8 cellular contexts compared by ENCODE assay signal in genomic region chr14:103711516-103712431, GRCh38. TPM values are rescaled to one million over a fixed set of nuclear protein-coding genes. Genes with fewer than 3 reads are reported as not detected.
DNase-seq lines count a peak whose midpoint lies in the region; ATAC-seq and TF ChIP-seq lines count a peak whose summit lies in the region.
"Had no signal": no experiment of that assay in that cellular context is flagged by ENCODE, and none has a peak within 500 bp of the region (broad histone marks: within the 10 kb centered on the region; RNA-seq: fewer than 3 reads in every experiment).

No MANE protein-coding gene starts in this region.

- H3K9me1 ChIP-seq in IMR-90 (ENCODE audit: insufficient read depth, low read length) = peaks cover 4% of the 10 kb centered on the region; the same call in 1 of the 2 replicates

- TF ChIP-seq POLR2A in IMR-90 (IDR thresholded peaks at IDR 0.05; ENCODE audit: low read depth, low read length) (no peak), lower leg skin (IDR thresholded peaks at IDR 0.05) (no peak)

- H2BK120ac ChIP-seq in IMR-90 (ENCODE audit: low read depth, low read length) = no peak overlapping the region

- no peak overlapping the region for H2AK5ac ChIP-seq in IMR-90 (ENCODE audit: low read depth, low read length)

- no peak overlapping the region for H4K8ac ChIP-seq in IMR-90 (ENCODE audit: low read depth in 2 of 2, low read length in 2 of 2)

- H3K4me2 ChIP-seq in IMR-90 (ENCODE audit: low read depth, low read length) = no peak overlapping the region

- no peak overlapping the region for H2BK15ac ChIP-seq in IMR-90 (ENCODE audit: low read depth, low read length)

- CTCF ChIA-PET in IMR-90 (lab: Yijun Ruan, JAX) = no interaction called here

- H3K9me3 ChIP-seq in IMR-90 (ENCODE audit: control insufficient read depth, insufficient read depth, low read length) (no peaks in the 10 kb centered on the region), left ventricle myocardium inferior (replicated peaks) (no peaks in the 10 kb centered on the region), stomach smooth muscle (ENCODE audit: control insufficient read depth in 2 of 2, low read length in 2 of 2) (no peaks in the 10 kb centered on the region)

- in situ Hi-C loops in IMR-90 (cut with MboI; ENCODE audit: low sequenced_read_pairs) = no loop called here

- no peak overlapping the region for H3K14ac ChIP-seq in IMR-90 (replicated peaks; ENCODE audit: low read depth, low read length)

- H4K91ac ChIP-seq in IMR-90 (ENCODE audit: insufficient read depth, low read depth, low read length) = no peak overlapping the region

- H3K79me1 ChIP-seq in IMR-90 (ENCODE audit: low read depth in 1 of 2, low read length in 2 of 2) = peaks cover 17 to 63% of the 10 kb centered on the region in 2 experiments

- no peak overlapping the region for H3K18ac ChIP-seq in IMR-90 (ENCODE audit: low read depth, low read length)

- no peak overlapping the region for H4K5ac ChIP-seq in IMR-90 (ENCODE audit: low read depth, low read length)

- BruUV-seq in IMR-90 (replicated peaks; lab: Mats Ljungman, UMichigan) = no TSS peak

- H3K4me1 ChIP-seq in IMR-90 (ENCODE audit: control insufficient read depth, insufficient read depth, low read length) = peaks cover 3% of the 10 kb centered on the region; the same call in 1 of the 2 replicates
- H3K4me1 ChIP-seq in left ventricle myocardium inferior = peaks cover 81% of the 10 kb centered on the region
- peaks cover 37% of the 10 kb centered on the region for H3K4me1 ChIP-seq in stomach smooth muscle (ENCODE audit: control insufficient read depth, insufficient read depth, low read length)

- POLR2A ChIA-PET in IMR-90 (lab: Charles Lee; ENCODE audit: unreplicated experiment) = interaction anchor here (0.6 kb wide), 1 partner anchor 130 kb away, joined by 3 read pairs; no protein-coding TSS in a partner anchor

- peaks cover 12% of the 10 kb centered on the region for H4K20me1 ChIP-seq in IMR-90 (ENCODE audit: insufficient read depth, low read length)

- no peak overlapping the region for H3K9ac ChIP-seq in IMR-90 (ENCODE audit: low read depth, low read length)
- H3K9ac ChIP-seq in stomach smooth muscle (ENCODE audit: low read length in 2 of 2) = no peak overlapping the region

- no peaks in the 10 kb centered on the region for H3K27me3 ChIP-seq in IMR-90 (ENCODE audit: control insufficient read depth, insufficient read depth, low read length)
- H3K27me3 ChIP-seq in left ventricle myocardium inferior (ENCODE audit: low read depth) = no peaks in the 10 kb centered on the region
- H3K27me3 ChIP-seq in stomach smooth muscle (ENCODE audit: control insufficient read depth in 1 of 2, insufficient read depth in 2 of 2, low read length in 2 of 2) = no peaks in the 10 kb centered on the region

- no peak for TF ChIP-seq RAD21 in IMR-90 (IDR thresholded peaks at IDR 0.05; ENCODE audit: low read length)

- no peak for ATAC-seq in IMR-90 (ENCODE audit: low read depth)
- ATAC-seq in GM21737 (IDR thresholded peaks at IDR 0.05; ENCODE audit: unreplicated experiment) = no peak
- ATAC-seq: activated T-cell treated with anti-CD3 and anti-CD28 coated beads, Interleukin-2, amount 50 U/mL, for 4 hours had no signal

- TF ChIP-seq CTCF in IMR-90 (conservative IDR thresholded peaks at IDR 0.05; ENCODE audit: low read depth, low read length) (no peak), left ventricle myocardium inferior (IDR thresholded peaks at IDR 0.05; ENCODE audit: borderline replicate concordance) (no peak), lower leg skin (IDR thresholded peaks at IDR 0.05) (no peak)

- peak overlapping the region; percentile 58 for H2AK9ac ChIP-seq in IMR-90 (replicated peaks; ENCODE audit: low read depth, low read length, poor library complexity)

- intact Hi-C loops in IMR-90 (cut with micrococcal nuclease) (no loop called here), left ventricle myocardium inferior (cut with micrococcal nuclease) (no loop called here), lower leg skin (cut with DNase I; ENCODE audit: low total_unique reads) (no loop called here)

- H2BK20ac ChIP-seq in IMR-90 (ENCODE audit: low read depth, low read length) = no peak overlapping the region

- H3K23ac ChIP-seq in IMR-90 (ENCODE audit: low read depth, low read length) = no peak overlapping the region

- no peak overlapping the region for H2BK5ac ChIP-seq in IMR-90 (ENCODE audit: low read depth, low read length, poor library complexity, severe bottlenecking)

- dilution Hi-C loops in IMR-90 (cut with HindIII; ENCODE audit: low sequenced_read_pairs, unreplicated experiment) = no loop called here

- 86% methylated on average over 20 of the region's 27 CpGs; no CpG with 5 or more reads in 1 of the 2 experiments for WGBS in IMR-90 (ENCODE audit: extremely low coverage in 2 of 2, insufficient read length in 1 of 2), 2 experiments
- 25% methylated on average over 9 to 23 of the region's 27 CpGs for WGBS in lower leg skin, 2 donors

- H3K27ac ChIP-seq in IMR-90 (ENCODE audit: insufficient read depth, low read length) (no peak overlapping the region), left ventricle myocardium inferior (replicated peaks) (peak overlapping the region; percentile 78), stomach smooth muscle (ENCODE audit: low read length) (peak overlapping the region; percentile 6)

- H2AFZ ChIP-seq in IMR-90 (replicated peaks; ENCODE audit: low read length, poor library complexity) = peak overlapping the region; percentile 48

- H3K36me3 ChIP-seq in IMR-90 (ENCODE audit: control insufficient read depth, insufficient read depth, low read length) (peaks cover 17% of the 10 kb centered on the region), left ventricle myocardium inferior (no peaks in the 10 kb centered on the region), stomach smooth muscle (ENCODE audit: control insufficient read depth in 2 of 2, insufficient read depth in 2 of 2, low read length in 2 of 2) (peaks cover 0 to 7% of the 10 kb centered on the region in 2 donors)

- no peak overlapping the region for H3K56ac ChIP-seq in IMR-90 (ENCODE audit: extremely low read depth, insufficient read depth, low read length)

- no peak overlapping the region for H3K4me3 ChIP-seq in IMR-90 (ENCODE audit: insufficient read depth, low read depth, low read length)
- H3K4me3 ChIP-seq in left ventricle myocardium inferior = peak overlapping the region; percentile 17
- no peak overlapping the region for H3K4me3 ChIP-seq in stomach smooth muscle (ENCODE audit: low read length in 2 of 2)
- H3K4me3 ChIP-seq in lower leg skin (ENCODE audit: low read depth, poor library complexity, severe bottlenecking) = no peak overlapping the region

- DNase-seq in IMR-90 (no peak), amygdala (lab: John Stamatoyannopoulos, UW) (peak in 31 of 56 donors; percentile 29 to 76 (median 53)), left ventricle myocardium inferior (peak; percentile 49), lower leg skin (ENCODE audit: low spot score in 2 of 2) (no peak)
- DNase-seq in stimulated activated CD4-positive, alpha-beta T cell treated with anti-CD3 and anti-CD28 coated beads, Interleukin-4, amount 100 ng/mL, for 1 hour = no peak
- DNase-seq: activated T-cell treated with anti-CD3 and anti-CD28 coated beads, Interleukin-2, amount 50 U/mL, for 4 hours had no signal

- H3K4ac ChIP-seq in IMR-90 (ENCODE audit: low read depth, low read length) = no peak overlapping the region

TF ChIP-seq in IMR-90, 13 proteins besides CTCF, POLR2A, EP300 and RAD21:
- TF ChIP-seq RFX5 (IDR thresholded peaks at IDR 0.05; ENCODE audit: low read depth, low read length) = no peak
- no peak for TF ChIP-seq FOS (IDR thresholded peaks at IDR 0.05; ENCODE audit: low read depth, low read length)
- TF ChIP-seq RCOR1 (IDR thresholded peaks at IDR 0.05; ENCODE audit: insufficient replicate concordance, low read length) = no peak
- TF ChIP-seq ELK1 (IDR thresholded peaks at IDR 0.05; ENCODE audit: borderline replicate concordance, low read depth, low read length) = no peak
- TF ChIP-seq MXI1 (IDR thresholded peaks at IDR 0.05; ENCODE audit: borderline replicate concordance, low read depth, low read length) = no peak
- TF ChIP-seq SMC3 (IDR thresholded peaks at IDR 0.05; ENCODE audit: low read depth, low read length) = no peak

RNA-seq across cellular contexts. Expression of gene XRCC3, which starts 3.5 kb away (rescaled TPM):
- 7.5 and 8.1 TPM in 2 replicates for total RNA-seq in IMR-90 (2012; rRNA removed)
- polyA plus RNA-seq in IMR-90 (2012; rRNA removed) = 9.0 and 9.5 TPM in 2 replicates
- 5.3 and 5.5 TPM in 2 replicates for polyA plus RNA-seq in IMR-90 (2012; cell fraction: cytosol; rRNA removed)
- polyA plus RNA-seq in IMR-90 (2012; cell fraction: nucleus; rRNA removed; ENCODE audit: low replicate concordance) = 29.9 and 33.1 TPM in 2 replicates
- total RNA-seq in left ventricle myocardium inferior = 4.1 TPM
- total RNA-seq in lower leg skin = 10 to 100 TPM in 3 of 4 donors, 1 to 10 TPM in 1; 9.5 to 14.7 (median 12.3) TPM

RNA-seq across cellular contexts. Expression of gene ZFYVE21, which starts 3.8 kb away (rescaled TPM):
- total RNA-seq in IMR-90 (2012; rRNA removed) (41.2 and 41.4 TPM in 2 replicates), left ventricle myocardium inferior (50.5 TPM), lower leg skin (100 to 1,000 TPM; 133 to 269 (median 154) TPM)
- 89.2 and 93.4 TPM in 2 replicates for polyA plus RNA-seq in IMR-90 (2012; rRNA removed)
- polyA plus RNA-seq in IMR-90 (2012; cell fraction: cytosol; rRNA removed) = 107 and 145 TPM in 2 replicates
- 83.4 and 98.8 TPM in 2 replicates for polyA plus RNA-seq in IMR-90 (2012; cell fraction: nucleus; rRNA removed; ENCODE audit: low replicate concordance)

Comparison
In these comparisons a context has a peak if more than half of its experiments do, and no peak if none do; other contexts are left out.
1. DNase-seq: peak in amygdala (31 of 56) and left ventricle myocardium inferior (single experiment); none in IMR-90 (single experiment), stimulated activated CD4-positive, alpha-beta T cell treated with anti-CD3 and anti-CD28 coated beads, Interleukin-4, amount 100 ng/mL, for 1 hour (single experiment) and lower leg skin (0 of 2).